In the genomic region with DNA sequence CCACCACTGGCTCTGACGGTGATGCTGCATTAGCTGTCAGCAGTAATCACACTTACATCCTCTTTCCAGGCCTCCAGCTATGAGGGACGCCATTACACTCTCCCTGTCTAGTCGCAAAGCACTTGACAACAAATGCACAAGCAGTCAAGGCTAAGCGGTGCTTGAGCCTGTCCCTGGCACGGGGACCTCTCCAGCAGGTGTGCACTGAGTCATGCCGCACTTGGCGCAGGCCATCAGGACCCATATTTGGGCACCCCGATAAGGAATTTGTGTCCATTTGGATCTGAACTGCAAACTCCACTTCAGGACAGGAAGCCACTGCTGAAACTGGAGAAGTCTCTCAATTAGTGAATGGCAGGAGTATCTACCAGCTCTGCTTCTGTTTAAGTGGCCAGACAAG, we compare ENCODE assay signal across 30 cellular contexts.
"Had no signal": no experiment of that assay in that cellular context is flagged by ENCODE, and none has a peak within 500 bp of the region (broad histone marks: within the 10 kb centered on the region; RNA-seq: fewer than 3 reads in every experiment).

No MANE protein-coding gene starts in this region.

- H3K27me3 Mint-ChIP-seq: activated CD4-positive, alpha-beta T cell treated with anti-CD3 and anti-CD28 coated beads, Interleukin-2, amount 10 ng/mL, durations not matched to agents 7 days and 5 days; brain; IgD-negative memory B cell had no signal

- FAIRE-seq: astrocyte had no signal

- H3K27ac ChIP-seq: cardiac muscle cell, RWPE1, SJSA1 had no signal

- H3K9me3 ChIP-seq: SJSA1 had no signal

- H3K27me3 ChIP-seq: cardiac muscle cell, SJSA1 had no signal

- H3K4me1 ChIP-seq: SJSA1 had no signal

- H3K36me3 Mint-ChIP-seq: activated CD4-positive, alpha-beta memory T cell treated with anti-CD3 and anti-CD28 coated beads for 36 hours; activated naive CD8-positive, alpha-beta T cell; brain; IgD-negative memory B cell had no signal

- H3K36me3 ChIP-seq: cardiac muscle cell, SJSA1 had no signal

- H3K4me3 ChIP-seq: cardiac muscle cell, SJSA1 had no signal

- DNase-seq: activated B cell treated with CpG ODN at 0.5 μM for 24 hours; activated CD4-positive, alpha-beta memory T cell treated with anti-CD3 and anti-CD28 coated beads for 36 hours; activated CD4-positive, alpha-beta T cell treated with anti-CD3 and anti-CD28 coated beads for 1 hour; activated CD4-positive, alpha-beta T cell treated with anti-CD3 and anti-CD28 coated beads, Interleukin-2, amount 10 ng/mL, durations not matched to agents 7 days and 5 days; activated gamma-delta T cell; activated naive CD4-positive, alpha-beta T cell treated with anti-CD3 and anti-CD28 coated beads for 36 hours; activated T-cell treated with anti-CD3 and anti-CD28 coated beads for 4 hours; activated T-cell treated with anti-CD3 and anti-CD28 coated beads, Interleukin-2, amount 50 U/mL, for 48 hours; amygdala; KG1; NCI-H1105; NCI-H1436; NCI-H1694 treated with DMSO at 0.1 percent for 48 hours; NCI-H2029 treated with DMSO at 0.1 percent for 48 hours; NCI-H2171; NCI-H2227 treated with DMSO at 0.1 percent for 48 hours; NCI-H446 treated with DMSO at 0.1 percent for 48 hours; NCI-H82; Right ventricle myocardium superior had no signal

- H3K4me3 Mint-ChIP-seq: activated B cell treated with CpG ODN at 0.5 μM for 24 hours; activated CD4-positive, alpha-beta memory T cell treated with anti-CD3 and anti-CD28 coated beads for 36 hours; activated CD4-positive, alpha-beta T cell treated with anti-CD3 and anti-CD28 coated beads, Interleukin-2, amount 10 ng/mL, durations not matched to agents 7 days and 5 days; activated naive CD4-positive, alpha-beta T cell treated with anti-CD3 and anti-CD28 coated beads for 36 hours; activated naive CD8-positive, alpha-beta T cell; activated T-helper 17 cell treated with anti-CD3 and anti-CD28 coated beads, Interleukin-2, amount 50 U/mL, for 72 hours; brain; IgD-negative memory B cell; T-helper 1 cell treated with Interleukin-12 subunit alpha and Interleukin-12 subunit beta and Interleukin-4 antibody, amounts not matched to agents 30 μg/mL and 1 μg/mL, for 36 hours had no signal

- H3K9me3 Mint-ChIP-seq: activated B cell treated with CpG ODN at 0.5 μM for 24 hours; activated CD4-positive, alpha-beta memory T cell treated with anti-CD3 and anti-CD28 coated beads for 36 hours; activated CD4-positive, alpha-beta T cell treated with anti-CD3 and anti-CD28 coated beads, Interleukin-2, amount 10 ng/mL, durations not matched to agents 7 days and 5 days; activated naive CD4-positive, alpha-beta T cell treated with anti-CD3 and anti-CD28 coated beads for 36 hours; activated T-helper 17 cell treated with anti-CD3 and anti-CD28 coated beads, Interleukin-2, amount 50 U/mL, for 72 hours; brain; IgD-negative memory B cell; T-helper 1 cell treated with Interleukin-12 subunit alpha and Interleukin-12 subunit beta and Interleukin-4 antibody, amounts not matched to agents 30 μg/mL and 1 μg/mL, for 36 hours had no signal

- ATAC-seq: activated T-helper 17 cell treated with anti-CD3 and anti-CD28 coated beads, Interleukin-2, amount 50 U/mL, for 72 hours; Panc1; SK-N-SH treated with all-trans-retinoic acid at 6 μM for 48 hours had no signal

- H3K27ac Mint-ChIP-seq: activated B cell treated with CpG ODN at 0.5 μM for 24 hours; activated CD4-positive, alpha-beta memory T cell treated with anti-CD3 and anti-CD28 coated beads for 36 hours; activated CD4-positive, alpha-beta T cell treated with anti-CD3 and anti-CD28 coated beads, Interleukin-2, amount 10 ng/mL, durations not matched to agents 7 days and 5 days; activated naive CD4-positive, alpha-beta T cell treated with anti-CD3 and anti-CD28 coated beads for 36 hours; activated naive CD8-positive, alpha-beta T cell; activated T-helper 17 cell treated with anti-CD3 and anti-CD28 coated beads, Interleukin-2, amount 50 U/mL, for 72 hours; brain; IgD-negative memory B cell; T-helper 1 cell treated with Interleukin-12 subunit alpha and Interleukin-12 subunit beta and Interleukin-4 antibody, amounts not matched to agents 30 μg/mL and 1 μg/mL, for 36 hours had no signal

- H3K4me1 Mint-ChIP-seq: activated B cell treated with CpG ODN at 0.5 μM for 24 hours; activated CD4-positive, alpha-beta T cell treated with anti-CD3 and anti-CD28 coated beads, Interleukin-2, amount 10 ng/mL, durations not matched to agents 7 days and 5 days; activated T-helper 17 cell treated with anti-CD3 and anti-CD28 coated beads, Interleukin-2, amount 50 U/mL, for 72 hours; IgD-negative memory B cell had no signal
